ENCODE assay signal across 9 cellular contexts in genomic region chr2:113124181-113124961, GRCh38. TPM values are rescaled to one million over a fixed set of nuclear protein-coding genes. Genes with fewer than 3 reads are reported as not detected.
A peak's percentile ranks its signal among the peaks of the same experiment; 100 is the strongest.
DNase-seq lines count a peak whose midpoint lies in the region; ATAC-seq and TF ChIP-seq lines count a peak whose summit lies in the region.
"Had no signal": no experiment of that assay in that cellular context is flagged by ENCODE, and none has a peak within 500 bp of the region (broad histone marks: within the 10 kb centered on the region; RNA-seq: fewer than 3 reads in every experiment).

No MANE protein-coding gene starts in this region.

- H3K4me2 ChIP-seq in smooth muscle cell, result peak overlapping the region; percentile 41

- H3K4me1 ChIP-seq in smooth muscle cell (ENCODE audit: low read depth), result no peaks in the 10 kb centered on the region

- H3K4me3 ChIP-seq in smooth muscle cell, result no peak overlapping the region
- H3K4me3 ChIP-seq: SK-N-MC had no signal

- DNase-seq in activated naive CD4-positive, alpha-beta T cell treated with anti-CD3 and anti-CD28 coated beads, Interleukin-2, amount 50 U/mL, for 72 hours (ENCODE audit: low spot score in 2 of 2), result no peak
- DNase-seq in activated naive CD4-positive, alpha-beta T cell treated with Interleukin-2 at 50 U/mL for 16 hours, result no peak
- DNase-seq in LHCN-M2 (ENCODE audit: low read depth) (peak; percentile 10), smooth muscle cell (lab: John Stamatoyannopoulos, UW; ENCODE audit: unreplicated experiment) (no peak), HuH-7 (ENCODE audit: low spot score) (no peak), DMS79 (lab: John Stamatoyannopoulos, UW) (no peak)
- no peak for DNase-seq in stimulated activated CD4-positive, alpha-beta T cell treated with anti-CD3 and anti-CD28 coated beads, Interleukin-2, amount 100 ng/mL, for 48 hours

- H2AFZ ChIP-seq in smooth muscle cell (ENCODE audit: low read depth), result no peak overlapping the region

- no peaks in the 10 kb centered on the region for H3K36me3 Mint-ChIP-seq in activated naive CD4-positive, alpha-beta T cell treated with anti-CD3 and anti-CD28 coated beads, Interleukin-2, amount 50 U/mL, for 72 hours
- peaks cover 23% of the 10 kb centered on the region for H3K36me3 Mint-ChIP-seq in dendritic cell treated with granulocyte-macrophage colony-stimulating factor and Interleukin-4, amounts not matched to agents 40 ng/mL and 50 ng/mL, for 4 days (ENCODE audit: low read depth)

- H3K27me3 ChIP-seq in smooth muscle cell (ENCODE audit: low read depth), result no peaks in the 10 kb centered on the region

- 43% methylated on average over 12 of the region's 12 CpGs for WGBS in smooth muscle cell (ENCODE audit: low lambda C conversion rate)

- H3K9me3 Mint-ChIP-seq in activated naive CD4-positive, alpha-beta T cell treated with anti-CD3 and anti-CD28 coated beads, Interleukin-2, amount 50 U/mL, for 72 hours, result no peaks in the 10 kb centered on the region
- peaks cover 8% of the 10 kb centered on the region for H3K9me3 Mint-ChIP-seq in dendritic cell treated with granulocyte-macrophage colony-stimulating factor and Interleukin-4, amounts not matched to agents 40 ng/mL and 50 ng/mL, for 4 days

- H3F3A ChIP-seq in smooth muscle cell (ENCODE audit: low read depth), result no peaks in the 10 kb centered on the region

- H3K27me3 Mint-ChIP-seq in dendritic cell treated with granulocyte-macrophage colony-stimulating factor and Interleukin-4, amounts not matched to agents 40 ng/mL and 50 ng/mL, for 4 days, result no peaks in the 10 kb centered on the region

- H3K4me3 Mint-ChIP-seq in dendritic cell treated with granulocyte-macrophage colony-stimulating factor and Interleukin-4, amounts not matched to agents 40 ng/mL and 50 ng/mL, for 4 days, result peak overlapping the region; percentile 53

- TF ChIP-seq CTCF in smooth muscle cell (IDR thresholded peaks at IDR 0.05; ENCODE audit: borderline replicate concordance, insufficient read depth, poor library complexity, severe bottlenecking), result no peak

- H3K27ac Mint-ChIP-seq in activated naive CD4-positive, alpha-beta T cell treated with anti-CD3 and anti-CD28 coated beads, Interleukin-2, amount 50 U/mL, for 72 hours, result peak overlapping the region in 1 of 2 donors; percentile 52
- peak overlapping the region; percentile 90 for H3K27ac Mint-ChIP-seq in dendritic cell treated with granulocyte-macrophage colony-stimulating factor and Interleukin-4, amounts not matched to agents 40 ng/mL and 50 ng/mL, for 4 days

- H3K27ac ChIP-seq in smooth muscle cell (ENCODE audit: low read depth), result no peak overlapping the region
- H3K27ac ChIP-seq: SK-N-MC had no signal

- no peaks in the 10 kb centered on the region for H3K79me2 ChIP-seq in smooth muscle cell (ENCODE audit: low read depth)

- ATAC-seq in activated naive CD4-positive, alpha-beta T cell treated with anti-CD3 and anti-CD28 coated beads, Interleukin-2, amount 50 U/mL, for 72 hours, result peak; percentile 52 to 76

- H3K9me3 ChIP-seq in smooth muscle cell (replicated peaks; ENCODE audit: low read depth), result no peaks in the 10 kb centered on the region

- intact Hi-C loops in dendritic cell treated with granulocyte-macrophage colony-stimulating factor and Interleukin-4, amounts not matched to agents 40 ng/mL and 50 ng/mL, for 4 days (cut with micrococcal nuclease), result no loop called here

- H3K9ac ChIP-seq in smooth muscle cell (ENCODE audit: low read depth), result no peak overlapping the region

- no peaks in the 10 kb centered on the region for H4K20me1 ChIP-seq in smooth muscle cell (ENCODE audit: low read depth)

- peaks cover 86% of the 10 kb centered on the region for H3K4me1 Mint-ChIP-seq in dendritic cell treated with granulocyte-macrophage colony-stimulating factor and Interleukin-4, amounts not matched to agents 40 ng/mL and 50 ng/mL, for 4 days (ENCODE audit: low read depth)

- H3K36me3 ChIP-seq in smooth muscle cell (ENCODE audit: low read depth), result no peaks in the 10 kb centered on the region

RNA-seq across cellular contexts. Expression of gene IL1RN, which starts 3.0 kb away (rescaled TPM):
- total RNA-seq in activated naive CD4-positive, alpha-beta T cell treated with anti-CD3 and anti-CD28 coated beads, Interleukin-2, amount 50 U/mL, for 72 hours, result 1 to 10 TPM; 1.6 to 2.1 TPM
- total RNA-seq in LHCN-M2 (2014; rRNA removed) (not detected in 2 replicates), smooth muscle cell (1.1 and 2.2 TPM in 2 replicates)
- polyA plus RNA-seq in LHCN-M2 (2012), result not detected
- 2.0 and 3.3 TPM in 2 replicates for polyA plus RNA-seq in smooth muscle cell

RNA-seq across cellular contexts. Expression of gene PSD4, which starts 49.4 kb away (rescaled TPM):
- total RNA-seq in activated naive CD4-positive, alpha-beta T cell treated with anti-CD3 and anti-CD28 coated beads, Interleukin-2, amount 50 U/mL, for 72 hours, result 100 to 1,000 TPM; 137 to 305 TPM
- 1.0 and 1.5 TPM in 2 replicates for total RNA-seq in LHCN-M2 (2014; rRNA removed)
- polyA plus RNA-seq in LHCN-M2 (2012), result 0.58 TPM
- 7.3 and 9.3 TPM in 2 replicates for total RNA-seq in smooth muscle cell
- polyA plus RNA-seq in smooth muscle cell, result 7.8 and 9.5 TPM in 2 replicates

RNA-seq across cellular contexts. Expression of gene IL1F10, which starts 56.6 kb away (rescaled TPM):
- not detected for total RNA-seq in activated naive CD4-positive, alpha-beta T cell treated with anti-CD3 and anti-CD28 coated beads, Interleukin-2, amount 50 U/mL, for 72 hours
- not detected in 2 replicates for total RNA-seq in LHCN-M2 (2014; rRNA removed)
- polyA plus RNA-seq in LHCN-M2 (2012), result not detected
- total RNA-seq in smooth muscle cell, result not detected in 2 replicates
- not detected in 2 replicates for polyA plus RNA-seq in smooth muscle cell

Comparison
In these comparisons a context has a peak if more than half of its experiments do, and no peak if none do; other contexts are left out.
1. RNA of gene PSD4, which starts 49.4 kb away (total RNA-seq): 137 to 305 TPM in activated naive CD4-positive, alpha-beta T cell treated with anti-CD3 and anti-CD28 coated beads, Interleukin-2, amount 50 U/mL, for 72 hours; 7.3 to 9.3 TPM in smooth muscle cell and 1.0 to 1.5 TPM in LHCN-M2; every median in the first group is over 10 times any median in the second.